1 cellular context compared by ENCODE assay signal in genomic region chr9:89880721-89881120, GRCh38.
TF ChIP-seq lines count a peak whose summit lies in the region.

No MANE protein-coding gene starts in this region.

TF ChIP-seq in H1, 55 proteins besides CTCF, POLR2A, EP300 and RAD21:
- TF ChIP-seq SAP30 (IDR thresholded peaks at IDR 0.05; ENCODE audit: insufficient read depth, insufficient replicate concordance, low read length) (no peak), CBX8 (IDR thresholded peaks at IDR 0.05; ENCODE audit: borderline replicate concordance, low read depth, low read length) (no peak), HDAC2 (IDR thresholded peaks at IDR 0.05; ENCODE audit: borderline replicate concordance in 1 of 2, low read depth in 2 of 2, low read length in 2 of 2) (no peak), TAF1 (IDR thresholded peaks at IDR 0.05; ENCODE audit: low read depth, low read length) (no peak), CTBP2 (IDR thresholded peaks at IDR 0.05; ENCODE audit: borderline replicate concordance, insufficient read depth, insufficient read length, low read length) (no peak), TAF7 (optimal IDR thresholded peaks at IDR 0.05; ENCODE audit: borderline replicate concordance, low read depth, low read length) (no peak), JUND (IDR thresholded peaks at IDR 0.05; ENCODE audit: low read length) (no peak), SIX5 (IDR thresholded peaks at IDR 0.05; ENCODE audit: low read depth, low read length) (no peak), SUZ12 (IDR thresholded peaks at IDR 0.05; ENCODE audit: low read length) (no peak), GABPA (IDR thresholded peaks at IDR 0.05; ENCODE audit: borderline replicate concordance, insufficient read depth, low read length) (no peak), POU5F1 (IDR thresholded peaks at IDR 0.05; ENCODE audit: low read depth, low read length) (no peak), MAFK (IDR thresholded peaks at IDR 0.05; ENCODE audit: low read depth, low read length) (no peak), CBX5 (IDR thresholded peaks at IDR 0.05; ENCODE audit: low read depth, low read length) (no peak), ATF2 (IDR thresholded peaks at IDR 0.05; ENCODE audit: low read length) (no peak), JUN (IDR thresholded peaks at IDR 0.05; ENCODE audit: low read depth, low read length) (no peak), NRF1 (IDR thresholded peaks at IDR 0.05; ENCODE audit: low read depth, low read length) (no peak), PHF8 (conservative IDR thresholded peaks at IDR 0.05; ENCODE audit: low read depth, low read length) (no peak), NANOG (IDR thresholded peaks at IDR 0.05; ENCODE audit: insufficient read depth, low read depth, low read length, poor library complexity, severe bottlenecking) (no peak), MAX (IDR thresholded peaks at IDR 0.05) (no peak)
TF ChIP-seq in H1: peak in this region for 0.
